Comparison of ENCODE assay signal across 8 cellular contexts in genomic region chr3:161274691-161275298, GRCh38. TPM values are rescaled to one million over a fixed set of nuclear protein-coding genes. Genes with fewer than 3 reads are reported as not detected.
DNase-seq lines count a peak whose midpoint lies in the region; ATAC-seq, FAIRE-seq and TF ChIP-seq lines count a peak whose summit lies in the region.

No MANE protein-coding gene starts in this region.

- ATAC-seq in activated T-helper 17 cell treated with anti-CD3 and anti-CD28 coated beads, Interleukin-2, amount 50 U/mL, for 72 hours (replicated peaks): no peak

- H3K4me1 Mint-ChIP-seq in activated T-helper 17 cell treated with anti-CD3 and anti-CD28 coated beads, Interleukin-2, amount 50 U/mL, for 72 hours: no peaks in the 10 kb centered on the region

- no peak overlapping the region for H3K4me3 Mint-ChIP-seq in activated T-helper 17 cell treated with anti-CD3 and anti-CD28 coated beads, Interleukin-2, amount 50 U/mL, for 72 hours

- DNase-seq in DMS53 (lab: John Stamatoyannopoulos, UW) (peak; percentile 77), GM19239 (ENCODE audit: insufficient read length, low spot score) (peak; percentile 9), HK-2 (ENCODE audit: unreplicated experiment) (peak; percentile 44), RPMI8226 (peak; percentile 74), cardiac fibroblast (ENCODE audit: low read depth in 2 of 2) (peak; percentile 68 to 78), lung microvascular endothelial cell (ENCODE audit: low read depth in 2 of 2) (peak; percentile 77 to 87), urothelium cell line (ENCODE audit: low spot score) (peak; percentile 19)

- peaks cover 8% of the 10 kb centered on the region for H3K9me3 Mint-ChIP-seq in activated T-helper 17 cell treated with anti-CD3 and anti-CD28 coated beads, Interleukin-2, amount 50 U/mL, for 72 hours

- H3K27ac Mint-ChIP-seq in activated T-helper 17 cell treated with anti-CD3 and anti-CD28 coated beads, Interleukin-2, amount 50 U/mL, for 72 hours: no peak overlapping the region

- FAIRE-seq in GM19239 (lab: Jason Lieb, UNC) (peak; percentile 94), urothelium cell line (lab: Jason Lieb, UNC) (no peak)

- peak; percentile 63 for TF ChIP-seq CTCF in cardiac fibroblast (IDR thresholded peaks at IDR 0.05; ENCODE audit: low read depth, low read length)

- no peak overlapping the region for H3K4me3 ChIP-seq in cardiac fibroblast (replicated peaks in 1 of 2; ENCODE audit: low read depth in 2 of 2, low read length in 2 of 2)

- H3K27me3 Mint-ChIP-seq in activated T-helper 17 cell treated with anti-CD3 and anti-CD28 coated beads, Interleukin-2, amount 50 U/mL, for 72 hours: no peaks in the 10 kb centered on the region

- H3K36me3 Mint-ChIP-seq in activated T-helper 17 cell treated with anti-CD3 and anti-CD28 coated beads, Interleukin-2, amount 50 U/mL, for 72 hours (ENCODE audit: low read depth): peaks cover 7% of the 10 kb centered on the region

RNA-seq across cellular contexts. Expression of gene NMD3, which starts 53.7 kb away (rescaled TPM):
- 57.3 and 65.7 TPM in 2 replicates for total RNA-seq in lung microvascular endothelial cell
- 10 to 100 TPM; 43.4 to 61.9 TPM for total RNA-seq in activated T-helper 17 cell treated with anti-CD3 and anti-CD28 coated beads, Interleukin-2, amount 50 U/mL, for 72 hours

Comparison
In these comparisons a context has a peak if more than half of its experiments do, and no peak if none do; other contexts are left out.
1. DNase-seq: peak in every context shown above with its lines; median percentile 82 in lung microvascular endothelial cell; 77 in DMS53; 74 in RPMI8226; 73 in cardiac fibroblast; 44 in HK-2; 19 in urothelium cell line; 9 in GM19239.